In the genomic region with DNA sequence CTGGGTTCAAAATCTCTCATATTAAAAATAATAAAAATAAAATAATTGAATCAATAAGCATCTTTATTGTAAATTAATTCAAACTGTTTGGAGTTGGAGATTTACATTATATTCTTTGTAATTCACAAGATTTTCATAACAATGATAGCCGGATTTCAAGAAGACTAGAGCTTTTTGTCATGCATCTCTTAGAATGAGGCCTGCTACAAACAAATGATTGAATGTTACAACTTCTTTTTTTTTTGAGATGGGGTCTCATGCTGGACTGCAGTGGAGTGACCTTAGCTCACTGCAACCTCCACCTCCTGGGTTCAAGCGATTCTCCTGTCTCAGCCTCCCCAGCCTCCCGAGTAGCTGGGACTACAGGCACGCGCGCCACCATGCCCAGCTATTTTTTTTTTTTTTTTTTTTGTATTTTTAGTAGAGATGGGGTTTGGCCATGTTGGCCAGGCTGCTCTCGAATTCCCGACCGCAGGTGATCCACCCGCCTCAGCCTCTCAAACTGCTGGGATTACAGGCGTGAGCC, we compare ENCODE assay signal across 2 cellular contexts.
TF ChIP-seq lines count a peak whose summit lies in the region.

No MANE protein-coding gene starts in this region.

TF ChIP-seq in H1, 55 proteins besides CTCF, POLR2A, EP300 and RAD21:
- TF ChIP-seq POU5F1 (IDR thresholded peaks at IDR 0.05; ENCODE audit: low read depth, low read length) = peak; percentile 85; the same call in 1 of the 2 replicates
- peak; percentile 57; the same call in 1 of the 2 replicates for TF ChIP-seq KDM1A (IDR thresholded peaks at IDR 0.05; ENCODE audit: borderline replicate concordance, low read length)
- TF ChIP-seq RXRA (IDR thresholded peaks at IDR 0.05; ENCODE audit: insufficient read depth, low read depth, low read length) = no peak

TF ChIP-seq in SK-N-SH treated with all-trans-retinoic acid at 6 μM for 48 hours, 23 proteins besides CTCF, POLR2A, EP300 and RAD21:
- no peak for TF ChIP-seq GLIS3 (CRISPR knock-in tag; IDR thresholded peaks at IDR 0.05)
- TF ChIP-seq RARB (CRISPR knock-in tag; IDR thresholded peaks at IDR 0.05) = no peak
- no peak for TF ChIP-seq CSDC2 (CRISPR knock-in tag; IDR thresholded peaks at IDR 0.05)
- TF ChIP-seq ESRRG (CRISPR knock-in tag; IDR thresholded peaks at IDR 0.05) = no peak
- no peak for TF ChIP-seq BACH2 (CRISPR knock-in tag; IDR thresholded peaks at IDR 0.05; ENCODE audit: borderline replicate concordance)
- no peak for TF ChIP-seq ISL1 (CRISPR knock-in tag; IDR thresholded peaks at IDR 0.05)
- no peak for TF ChIP-seq TOX (CRISPR knock-in tag; IDR thresholded peaks at IDR 0.05; ENCODE audit: borderline replicate concordance)
- TF ChIP-seq, protein P1, sequence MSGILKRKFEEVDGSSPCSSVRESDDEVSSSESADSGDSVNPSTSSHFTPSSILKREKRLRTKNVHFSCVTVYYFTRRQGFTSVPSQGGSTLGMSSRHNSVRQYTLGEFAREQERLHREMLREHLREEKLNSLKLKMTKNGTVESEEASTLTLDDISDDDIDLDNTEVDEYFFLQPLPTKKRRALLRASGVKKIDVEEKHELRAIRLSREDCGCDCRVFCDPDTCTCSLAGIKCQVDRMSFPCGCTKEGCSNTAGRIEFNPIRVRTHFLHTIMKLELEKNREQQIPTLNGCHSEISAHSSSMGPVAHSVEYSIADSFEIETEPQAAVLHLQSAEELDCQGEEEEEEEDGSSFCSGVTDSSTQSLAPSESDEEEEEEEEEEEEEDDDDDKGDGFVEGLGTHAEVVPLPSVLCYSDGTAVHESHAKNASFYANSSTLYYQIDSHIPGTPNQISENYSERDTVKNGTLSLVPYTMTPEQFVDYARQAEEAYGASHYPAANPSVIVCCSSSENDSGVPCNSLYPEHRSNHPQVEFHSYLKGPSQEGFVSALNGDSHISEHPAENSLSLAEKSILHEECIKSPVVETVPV (CRISPR knock-in tag; IDR thresholded peaks at IDR 0.05) = no peak
- TF ChIP-seq, protein P2, sequence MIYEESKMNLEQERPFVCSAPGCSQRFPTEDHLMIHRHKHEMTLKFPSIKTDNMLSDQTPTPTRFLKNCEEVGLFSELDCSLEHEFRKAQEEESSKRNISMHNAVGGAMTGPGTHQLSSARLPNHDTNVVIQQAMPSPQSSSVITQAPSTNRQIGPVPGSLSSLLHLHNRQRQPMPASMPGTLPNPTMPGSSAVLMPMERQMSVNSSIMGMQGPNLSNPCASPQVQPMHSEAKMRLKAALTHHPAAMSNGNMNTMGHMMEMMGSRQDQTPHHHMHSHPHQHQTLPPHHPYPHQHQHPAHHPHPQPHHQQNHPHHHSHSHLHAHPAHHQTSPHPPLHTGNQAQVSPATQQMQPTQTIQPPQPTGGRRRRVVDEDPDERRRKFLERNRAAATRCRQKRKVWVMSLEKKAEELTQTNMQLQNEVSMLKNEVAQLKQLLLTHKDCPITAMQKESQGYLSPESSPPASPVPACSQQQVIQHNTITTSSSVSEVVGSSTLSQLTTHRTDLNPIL (CRISPR knock-in tag; IDR thresholded peaks at IDR 0.05; ENCODE audit: low read depth) = no peak
- no peak for TF ChIP-seq OSR1 (CRISPR knock-in tag; IDR thresholded peaks at IDR 0.05)
- TF ChIP-seq ZNF8 (CRISPR knock-in tag; IDR thresholded peaks at IDR 0.05) = no peak
- TF ChIP-seq, protein P3, sequence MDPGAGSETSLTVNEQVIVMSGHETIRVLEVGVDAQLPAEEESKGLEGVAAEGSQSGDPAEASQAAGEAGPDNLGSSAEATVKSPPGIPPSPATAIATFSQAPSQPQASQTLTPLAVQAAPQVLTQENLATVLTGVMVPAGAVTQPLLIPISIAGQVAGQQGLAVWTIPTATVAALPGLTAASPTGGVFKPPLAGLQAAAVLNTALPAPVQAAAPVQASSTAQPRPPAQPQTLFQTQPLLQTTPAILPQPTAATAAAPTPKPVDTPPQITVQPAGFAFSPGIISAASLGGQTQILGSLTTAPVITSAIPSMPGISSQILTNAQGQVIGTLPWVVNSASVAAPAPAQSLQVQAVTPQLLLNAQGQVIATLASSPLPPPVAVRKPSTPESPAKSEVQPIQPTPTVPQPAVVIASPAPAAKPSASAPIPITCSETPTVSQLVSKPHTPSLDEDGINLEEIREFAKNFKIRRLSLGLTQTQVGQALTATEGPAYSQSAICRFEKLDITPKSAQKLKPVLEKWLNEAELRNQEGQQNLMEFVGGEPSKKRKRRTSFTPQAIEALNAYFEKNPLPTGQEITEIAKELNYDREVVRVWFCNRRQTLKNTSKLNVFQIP (CRISPR knock-in tag; IDR thresholded peaks at IDR 0.05; ENCODE audit: borderline replicate concordance, low read depth) = no peak
- TF ChIP-seq, protein P4, sequence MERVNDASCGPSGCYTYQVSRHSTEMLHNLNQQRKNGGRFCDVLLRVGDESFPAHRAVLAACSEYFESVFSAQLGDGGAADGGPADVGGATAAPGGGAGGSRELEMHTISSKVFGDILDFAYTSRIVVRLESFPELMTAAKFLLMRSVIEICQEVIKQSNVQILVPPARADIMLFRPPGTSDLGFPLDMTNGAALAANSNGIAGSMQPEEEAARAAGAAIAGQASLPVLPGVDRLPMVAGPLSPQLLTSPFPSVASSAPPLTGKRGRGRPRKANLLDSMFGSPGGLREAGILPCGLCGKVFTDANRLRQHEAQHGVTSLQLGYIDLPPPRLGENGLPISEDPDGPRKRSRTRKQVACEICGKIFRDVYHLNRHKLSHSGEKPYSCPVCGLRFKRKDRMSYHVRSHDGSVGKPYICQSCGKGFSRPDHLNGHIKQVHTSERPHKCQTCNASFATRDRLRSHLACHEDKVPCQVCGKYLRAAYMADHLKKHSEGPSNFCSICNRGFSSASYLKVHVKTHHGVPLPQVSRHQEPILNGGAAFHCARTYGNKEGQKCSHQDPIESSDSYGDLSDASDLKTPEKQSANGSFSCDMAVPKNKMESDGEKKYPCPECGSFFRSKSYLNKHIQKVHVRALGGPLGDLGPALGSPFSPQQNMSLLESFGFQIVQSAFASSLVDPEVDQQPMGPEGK (CRISPR knock-in tag; IDR thresholded peaks at IDR 0.05; ENCODE audit: borderline replicate concordance) = no peak
